ENCODE assay signal across 2 cellular contexts in the genomic region with DNA sequence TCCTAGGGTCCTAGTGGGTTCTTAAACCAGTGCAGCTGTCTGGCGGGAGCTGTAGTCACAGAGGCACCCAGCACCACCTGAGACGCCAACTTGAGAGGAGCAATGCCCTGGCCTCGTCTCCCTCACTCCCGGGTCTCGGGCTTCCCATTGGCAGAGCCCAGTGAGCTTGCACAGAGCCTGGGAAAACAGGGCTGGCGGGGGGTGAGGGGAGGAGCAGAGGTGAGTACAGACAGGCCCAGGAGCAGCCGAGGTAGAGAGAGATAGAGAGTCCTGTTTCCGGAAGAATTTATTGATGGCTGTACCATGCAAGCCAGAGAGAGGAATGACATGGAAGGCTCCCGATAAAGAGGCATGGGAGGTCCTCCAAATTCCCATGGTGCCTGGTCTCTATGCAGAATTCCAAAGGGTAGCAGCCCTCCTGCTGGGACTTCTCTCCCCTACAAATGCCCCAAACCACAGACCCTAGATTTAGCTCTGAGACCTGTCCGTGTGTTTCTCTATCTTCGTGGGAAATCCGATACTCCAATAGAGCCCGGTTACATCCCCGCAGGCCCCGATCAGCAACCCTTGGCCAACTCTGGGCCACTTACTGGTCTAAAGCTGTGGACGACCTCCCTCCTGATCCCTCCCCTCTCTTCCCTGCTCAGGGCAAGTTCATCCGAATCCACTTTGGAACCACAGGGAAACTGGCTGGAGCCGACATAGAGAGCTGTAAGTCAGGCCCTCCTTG.
TF ChIP-seq lines count a peak whose summit lies in the region.

No MANE protein-coding gene starts in this region.

TF ChIP-seq in GM23338, 12 proteins besides CTCF, POLR2A, EP300 and RAD21 (continues in another document):
- TF ChIP-seq EZH2phosphoT487 (IDR thresholded peaks at IDR 0.05; ENCODE audit: unreplicated experiment) (no peak), ZNF114 (CRISPR knock-in tag; IDR thresholded peaks at IDR 0.05) (no peak), POLR2AphosphoS5 (IDR thresholded peaks at IDR 0.05; ENCODE audit: low read depth) (no peak), STAT1 (IDR thresholded peaks at IDR 0.05; ENCODE audit: unreplicated experiment) (no peak), JUNB (IDR thresholded peaks at IDR 0.05; ENCODE audit: unreplicated experiment) (no peak), EZH2 (IDR thresholded peaks at IDR 0.05; ENCODE audit: low read depth, unreplicated experiment) (no peak), ZNF331 (CRISPR knock-in tag; IDR thresholded peaks at IDR 0.05; ENCODE audit: low read depth) (no peak), CREB1 (CRISPR knock-in tag; IDR thresholded peaks at IDR 0.05; ENCODE audit: low read depth) (no peak), NANOG (IDR thresholded peaks at IDR 0.05; ENCODE audit: borderline replicate concordance) (no peak)
- TF ChIP-seq, protein P1, sequence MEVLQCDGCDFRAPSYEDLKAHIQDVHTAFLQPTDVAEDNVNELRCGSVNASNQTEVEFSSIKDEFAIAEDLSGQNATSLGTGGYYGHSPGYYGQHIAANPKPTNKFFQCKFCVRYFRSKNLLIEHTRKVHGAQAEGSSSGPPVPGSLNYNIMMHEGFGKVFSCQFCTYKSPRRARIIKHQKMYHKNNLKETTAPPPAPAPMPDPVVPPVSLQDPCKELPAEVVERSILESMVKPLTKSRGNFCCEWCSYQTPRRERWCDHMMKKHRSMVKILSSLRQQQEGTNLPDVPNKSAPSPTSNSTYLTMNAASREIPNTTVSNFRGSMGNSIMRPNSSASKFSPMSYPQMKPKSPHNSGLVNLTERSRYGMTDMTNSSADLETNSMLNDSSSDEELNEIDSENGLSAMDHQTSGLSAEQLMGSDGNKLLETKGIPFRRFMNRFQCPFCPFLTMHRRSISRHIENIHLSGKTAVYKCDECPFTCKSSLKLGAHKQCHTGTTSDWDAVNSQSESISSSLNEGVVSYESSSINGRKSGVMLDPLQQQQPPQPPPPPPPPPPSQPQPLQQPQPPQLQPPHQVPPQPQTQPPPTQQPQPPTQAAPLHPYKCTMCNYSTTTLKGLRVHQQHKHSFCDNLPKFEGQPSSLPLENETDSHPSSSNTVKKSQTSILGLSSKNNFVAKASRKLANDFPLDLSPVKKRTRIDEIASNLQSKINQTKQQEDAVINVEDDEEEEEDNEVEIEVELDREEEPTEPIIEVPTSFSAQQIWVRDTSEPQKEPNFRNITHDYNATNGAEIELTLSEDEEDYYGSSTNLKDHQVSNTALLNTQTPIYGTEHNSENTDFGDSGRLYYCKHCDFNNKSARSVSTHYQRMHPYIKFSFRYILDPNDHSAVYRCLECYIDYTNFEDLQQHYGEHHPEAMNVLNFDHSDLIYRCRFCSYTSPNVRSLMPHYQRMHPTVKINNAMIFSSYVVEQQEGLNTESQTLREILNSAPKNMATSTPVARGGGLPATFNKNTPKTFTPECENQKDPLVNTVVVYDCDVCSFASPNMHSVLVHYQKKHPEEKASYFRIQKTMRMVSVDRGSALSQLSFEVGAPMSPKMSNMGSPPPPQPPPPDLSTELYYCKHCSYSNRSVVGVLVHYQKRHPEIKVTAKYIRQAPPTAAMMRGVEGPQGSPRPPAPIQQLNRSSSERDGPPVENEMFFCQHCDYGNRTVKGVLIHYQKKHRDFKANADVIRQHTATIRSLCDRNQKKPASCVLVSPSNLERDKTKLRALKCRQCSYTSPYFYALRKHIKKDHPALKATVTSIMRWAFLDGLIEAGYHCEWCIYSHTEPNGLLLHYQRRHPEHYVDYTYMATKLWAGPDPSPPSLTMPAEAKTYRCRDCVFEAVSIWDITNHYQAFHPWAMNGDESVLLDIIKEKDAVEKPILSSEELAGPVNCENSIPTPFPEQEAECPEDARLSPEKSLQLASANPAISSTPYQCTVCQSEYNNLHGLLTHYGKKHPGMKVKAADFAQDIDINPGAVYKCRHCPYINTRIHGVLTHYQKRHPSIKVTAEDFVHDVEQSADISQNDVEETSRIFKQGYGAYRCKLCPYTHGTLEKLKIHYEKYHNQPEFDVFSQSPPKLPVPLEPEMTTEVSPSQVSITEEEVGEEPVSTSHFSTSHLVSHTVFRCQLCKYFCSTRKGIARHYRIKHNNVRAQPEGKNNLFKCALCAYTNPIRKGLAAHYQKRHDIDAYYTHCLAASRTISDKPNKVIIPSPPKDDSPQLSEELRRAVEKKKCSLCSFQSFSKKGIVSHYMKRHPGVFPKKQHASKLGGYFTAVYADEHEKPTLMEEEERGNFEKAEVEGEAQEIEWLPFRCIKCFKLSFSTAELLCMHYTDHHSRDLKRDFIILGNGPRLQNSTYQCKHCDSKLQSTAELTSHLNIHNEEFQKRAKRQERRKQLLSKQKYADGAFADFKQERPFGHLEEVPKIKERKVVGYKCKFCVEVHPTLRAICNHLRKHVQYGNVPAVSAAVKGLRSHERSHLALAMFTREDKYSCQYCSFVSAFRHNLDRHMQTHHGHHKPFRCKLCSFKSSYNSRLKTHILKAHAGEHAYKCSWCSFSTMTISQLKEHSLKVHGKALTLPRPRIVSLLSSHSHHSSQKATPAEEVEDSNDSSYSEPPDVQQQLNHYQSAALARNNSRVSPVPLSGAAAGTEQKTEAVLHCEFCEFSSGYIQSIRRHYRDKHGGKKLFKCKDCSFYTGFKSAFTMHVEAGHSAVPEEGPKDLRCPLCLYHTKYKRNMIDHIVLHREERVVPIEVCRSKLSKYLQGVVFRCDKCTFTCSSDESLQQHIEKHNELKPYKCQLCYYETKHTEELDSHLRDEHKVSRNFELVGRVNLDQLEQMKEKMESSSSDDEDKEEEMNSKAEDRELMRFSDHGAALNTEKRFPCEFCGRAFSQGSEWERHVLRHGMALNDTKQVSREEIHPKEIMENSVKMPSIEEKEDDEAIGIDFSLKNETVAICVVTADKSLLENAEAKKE (CRISPR knock-in tag; IDR thresholded peaks at IDR 0.05), result no peak
- TF ChIP-seq, protein P2, sequence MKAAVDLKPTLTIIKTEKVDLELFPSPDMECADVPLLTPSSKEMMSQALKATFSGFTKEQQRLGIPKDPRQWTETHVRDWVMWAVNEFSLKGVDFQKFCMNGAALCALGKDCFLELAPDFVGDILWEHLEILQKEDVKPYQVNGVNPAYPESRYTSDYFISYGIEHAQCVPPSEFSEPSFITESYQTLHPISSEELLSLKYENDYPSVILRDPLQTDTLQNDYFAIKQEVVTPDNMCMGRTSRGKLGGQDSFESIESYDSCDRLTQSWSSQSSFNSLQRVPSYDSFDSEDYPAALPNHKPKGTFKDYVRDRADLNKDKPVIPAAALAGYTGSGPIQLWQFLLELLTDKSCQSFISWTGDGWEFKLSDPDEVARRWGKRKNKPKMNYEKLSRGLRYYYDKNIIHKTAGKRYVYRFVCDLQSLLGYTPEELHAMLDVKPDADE (IDR thresholded peaks at IDR 0.05), result no peak

TF ChIP-seq in H1, 55 proteins besides CTCF, POLR2A, EP300 and RAD21:
- TF ChIP-seq KDM1A (IDR thresholded peaks at IDR 0.05; ENCODE audit: borderline replicate concordance, low read length) (no peak), SP2 (IDR thresholded peaks at IDR 0.05; ENCODE audit: low read length) (no peak), RXRA (IDR thresholded peaks at IDR 0.05; ENCODE audit: insufficient read depth, low read depth, low read length) (no peak), POU5F1 (IDR thresholded peaks at IDR 0.05; ENCODE audit: low read depth, low read length) (no peak)
